ENCODE assay signal across 9 cellular contexts in the genomic region with DNA sequence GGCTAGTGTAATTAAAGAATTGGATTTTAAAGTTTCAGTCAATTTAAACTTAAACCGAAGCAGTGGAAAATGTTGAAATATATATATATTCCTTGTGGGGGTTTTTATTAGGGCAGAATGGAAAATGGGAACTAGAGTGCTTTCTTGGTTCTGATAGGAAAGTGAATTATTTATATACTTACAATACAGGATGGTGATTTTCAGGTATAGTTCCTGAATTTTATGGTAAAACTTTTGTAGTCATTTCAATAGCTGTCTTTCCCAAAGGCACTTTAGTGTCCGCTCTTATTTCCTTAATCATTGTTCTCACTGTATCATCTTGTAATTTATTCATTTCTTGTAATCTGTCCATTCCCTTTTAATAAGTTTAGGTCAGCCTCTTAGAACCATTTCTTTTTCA. TPM values are rescaled to one million over a fixed set of nuclear protein-coding genes. Genes with fewer than 3 reads are reported as not detected.
DNase-seq lines count a peak whose midpoint lies in the region; ATAC-seq, FAIRE-seq and TF ChIP-seq lines count a peak whose summit lies in the region.
"Had no signal": no experiment of that assay in that cellular context is flagged by ENCODE, and none has a peak within 500 bp of the region (broad histone marks: within the 10 kb centered on the region; RNA-seq: fewer than 3 reads in every experiment).

No MANE protein-coding gene starts in this region.

- H3F3A ChIP-seq in OCI-LY1 (ENCODE audit: insufficient read depth, low read length), result no peaks in the 10 kb centered on the region

- H3K27me3 Mint-ChIP-seq in nephron progenitor cell (ENCODE audit: low read depth, poor library complexity), result no peaks in the 10 kb centered on the region

- no peak for FAIRE-seq in H54 (lab: Jason Lieb, UNC)

- H3K9me3 Mint-ChIP-seq in nephron progenitor cell, result no peaks in the 10 kb centered on the region

- H4K20me1 ChIP-seq in DND-41 (ENCODE audit: insufficient read depth, low read length) (peaks cover 48% of the 10 kb centered on the region), OCI-LY1 (ENCODE audit: insufficient read depth, low read length) (no peaks in the 10 kb centered on the region; the same call in 1 of the 2 replicates)

- H3K27ac ChIP-seq in DND-41 (ENCODE audit: low read length) (peak overlapping the region; percentile 71; the same call in 1 of the 2 replicates), OCI-LY1 (ENCODE audit: low read depth, low read length, poor library complexity, severe bottlenecking) (no peak overlapping the region), duodenal mucosa (ENCODE audit: low read depth, low read length) (no peak overlapping the region), heart right ventricle (no peak overlapping the region)

- TF ChIP-seq POLR2A in H54 (IDR thresholded peaks at IDR 0.05; ENCODE audit: low read depth, low read length), result no peak

- no peak for ATAC-seq in DND-41 (ENCODE audit: insufficient read depth, low read depth)
- ATAC-seq in heart right ventricle, result no peak

- H3K79me2 ChIP-seq in DND-41 (ENCODE audit: insufficient read depth, low read length) (peaks cover 56% of the 10 kb centered on the region), OCI-LY1 (ENCODE audit: insufficient read depth, low read length) (peaks cover 19% of the 10 kb centered on the region)

- H3K27me3 ChIP-seq in DND-41 (ENCODE audit: insufficient read depth, low read length, poor library complexity), result no peaks in the 10 kb centered on the region
- H3K27me3 ChIP-seq in OCI-LY1 (ENCODE audit: insufficient read depth, low read length), result no peaks in the 10 kb centered on the region
- H3K27me3 ChIP-seq in duodenal mucosa (ENCODE audit: control insufficient read depth in 1 of 2, insufficient read depth in 2 of 2, low read length in 2 of 2), result no peaks in the 10 kb centered on the region
- H3K27me3 ChIP-seq in heart right ventricle, result no peaks in the 10 kb centered on the region

- H3K4me2 ChIP-seq in DND-41 (ENCODE audit: insufficient read depth, low read length) (peak overlapping the region; percentile 77), OCI-LY1 (ENCODE audit: low read length) (peak overlapping the region; percentile 84)

- H3K4me3 Mint-ChIP-seq in nephron progenitor cell, result peak overlapping the region; percentile 99

- peaks cover 63% of the 10 kb centered on the region for H3K36me3 Mint-ChIP-seq in nephron progenitor cell (ENCODE audit: low read depth)

- peak overlapping the region; percentile 78; the same call in 1 of the 2 replicates for H3K9ac ChIP-seq in DND-41 (ENCODE audit: low read depth, low read length)
- H3K9ac ChIP-seq in OCI-LY1 (ENCODE audit: low read length), result peak overlapping the region; percentile 92
- H3K9ac ChIP-seq in duodenal mucosa (ENCODE audit: low read depth in 1 of 2, low read length in 2 of 2), result peak overlapping the region; percentile 92 to 97

- TF ChIP-seq CTCF in DND-41 (IDR thresholded peaks at IDR 0.05; ENCODE audit: borderline replicate concordance, extremely low read depth, low read length, poor library complexity, severe bottlenecking) (no peak), OCI-LY1 (IDR thresholded peaks at IDR 0.05; ENCODE audit: low read length) (no peak), nephron progenitor cell (IDR thresholded peaks at IDR 0.05) (no peak), heart right ventricle (IDR thresholded peaks at IDR 0.05) (no peak)

- H3K9me2 ChIP-seq in OCI-LY1 (ENCODE audit: low read depth, low read length), result no peaks in the 10 kb centered on the region

- H3K4me1 ChIP-seq in DND-41 (ENCODE audit: insufficient read depth, low read length), result peaks cover 36% of the 10 kb centered on the region
- peaks cover 33% of the 10 kb centered on the region for H3K4me1 ChIP-seq in OCI-LY1 (ENCODE audit: insufficient read depth, low read length, severe bottlenecking)
- peaks cover 32 to 37% of the 10 kb centered on the region in 2 donors for H3K4me1 ChIP-seq in duodenal mucosa (ENCODE audit: control insufficient read depth in 1 of 2, insufficient read depth in 2 of 2, low read length in 2 of 2)
- peaks cover 6 to 56% (median 26%) of the 10 kb centered on the region in 9 donors for H3K4me1 ChIP-seq in heart right ventricle

- no peak for DNase-seq in DND-41
- no peak for DNase-seq in nephron progenitor cell
- no peak for DNase-seq in H54 (ENCODE audit: insufficient read length, low spot score)
- DNase-seq in heart right ventricle, result no peak
- no peak for DNase-seq in NK-92 (lab: John Stamatoyannopoulos, UW; ENCODE audit: unreplicated experiment)
- DNase-seq in T-helper 9 cell, result no peak
- DNase-seq: NCI-H1105 treated with DMSO at 0.1 percent for 48 hours had no signal

- peak overlapping the region in 1 of 2 experiments; percentile 67; a peak in 2 of 4 replicates for H3K4me3 ChIP-seq in DND-41 (ENCODE audit: low read depth in 1 of 2, low read length in 2 of 2)
- H3K4me3 ChIP-seq in OCI-LY1 (ENCODE audit: low read depth, low read length, poor library complexity, severe bottlenecking), result peak overlapping the region; percentile 93
- peak overlapping the region; percentile 96 to 99 for H3K4me3 ChIP-seq in duodenal mucosa (ENCODE audit: low read depth in 1 of 2, low read length in 2 of 2)
- H3K4me3 ChIP-seq in heart right ventricle, result peak overlapping the region in 4 of 10 donors; percentile 69 to 99 (median 88)

- H3K9me3 ChIP-seq in DND-41 (ENCODE audit: insufficient read depth, low read length, severe bottlenecking) (no peaks in the 10 kb centered on the region), OCI-LY1 (ENCODE audit: low read length) (no peaks in the 10 kb centered on the region), duodenal mucosa (ENCODE audit: control insufficient read depth in 1 of 2, low read length in 2 of 2) (no peaks in the 10 kb centered on the region), heart right ventricle (no peaks in the 10 kb centered on the region)

- peaks cover 67% of the 10 kb centered on the region for H3K36me3 ChIP-seq in DND-41 (ENCODE audit: insufficient read depth, low read length)
- H3K36me3 ChIP-seq in OCI-LY1 (ENCODE audit: insufficient read depth, low read length), result peaks cover 67% of the 10 kb centered on the region
- H3K36me3 ChIP-seq in duodenal mucosa (ENCODE audit: control insufficient read depth in 1 of 2, insufficient read depth in 2 of 2, low read length in 2 of 2), result peaks cover 32 to 56% of the 10 kb centered on the region in 2 donors
- H3K36me3 ChIP-seq in heart right ventricle, result peaks cover 0 to 62% (median 30%) of the 10 kb centered on the region in 9 donors

- peaks cover 64% of the 10 kb centered on the region for H3K4me1 Mint-ChIP-seq in nephron progenitor cell

- H2AFZ ChIP-seq in DND-41 (ENCODE audit: low read depth, low read length), result no peak overlapping the region
- H2AFZ ChIP-seq in OCI-LY1 (ENCODE audit: low read length), result no peak overlapping the region

- H3K27ac Mint-ChIP-seq in nephron progenitor cell, result peak overlapping the region; percentile 84

- intact Hi-C loops in heart right ventricle (cut with DNase I), result no loop called here

- 96 to 98% methylated on average over 2 of the region's 2 CpGs for WGBS in heart right ventricle, 2 donors

RNA-seq across cellular contexts. Expression of a gene that starts 1.9 kb away (rescaled TPM):
- total RNA-seq in heart right ventricle, result 1,000 to 10,000 TPM; 1,773 to 2,212 (median 2,050) TPM
- polyA plus RNA-seq in heart right ventricle, result 1,000 to 10,000 TPM; 2,109 to 6,100 TPM
